14 cellular contexts compared by ENCODE assay signal in the genomic region with DNA sequence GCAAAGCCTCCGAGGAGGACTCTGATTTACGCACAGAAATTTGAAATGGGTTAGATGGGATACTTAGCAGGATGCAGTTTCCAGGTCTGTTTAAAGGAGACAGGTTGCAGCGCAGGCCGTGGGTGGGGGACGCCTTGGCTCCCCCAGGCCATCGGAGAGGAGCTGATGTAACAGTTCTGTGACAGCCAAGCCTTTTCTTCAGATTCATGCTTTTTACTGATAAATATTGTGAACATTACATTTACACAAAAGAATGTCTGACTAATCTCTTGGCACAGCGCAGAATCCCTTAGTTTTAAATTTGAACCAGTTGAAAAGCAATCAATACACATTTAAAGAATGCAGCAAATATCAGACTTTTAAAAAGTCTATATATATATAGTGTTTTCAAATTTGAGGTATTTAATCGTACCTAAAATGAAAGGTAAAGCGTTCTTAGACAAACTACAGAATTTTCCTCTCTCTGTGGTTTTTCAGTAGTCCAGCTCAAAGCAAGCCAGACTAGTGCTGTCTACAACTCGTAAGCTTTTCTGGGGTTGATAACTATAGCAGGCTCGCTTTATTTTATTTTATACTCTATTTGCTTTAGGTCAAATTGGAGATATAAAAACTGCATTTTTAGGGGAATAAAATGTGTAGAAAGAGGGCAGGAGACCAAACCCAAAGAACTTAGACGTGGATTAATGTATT.
DNase-seq lines count a peak whose midpoint lies in the region; ATAC-seq, FAIRE-seq and TF ChIP-seq lines count a peak whose summit lies in the region.
"Had no signal": no experiment of that assay in that cellular context is flagged by ENCODE, and none has a peak within 500 bp of the region (broad histone marks: within the 10 kb centered on the region; RNA-seq: fewer than 3 reads in every experiment).

No MANE protein-coding gene starts in this region.

- FAIRE-seq in GM12891 (lab: Jason Lieb, UNC) = peak; percentile 79

- no peak overlapping the region for H3K4me2 ChIP-seq in PC-3 (ENCODE audit: low read length)

- no peaks in the 10 kb centered on the region for H4K20me1 ChIP-seq in PC-3 (ENCODE audit: low read length)

- H3K27me3 ChIP-seq in right atrium auricular region (no peaks in the 10 kb centered on the region), spleen (replicated peaks in 1 of 7) (no peaks in the 10 kb centered on the region), PC-3 (ENCODE audit: low read length) (peaks cover 69% of the 10 kb centered on the region)

- no peaks in the 10 kb centered on the region for H3K79me2 ChIP-seq in PC-3 (ENCODE audit: low read length)

- WGBS in spleen, 5 donors = 70 to 79% (median 76%) methylated on average over 12 of the region's 12 CpGs

- DNase-seq in GM12891 (ENCODE audit: insufficient read length, low spot score) (no peak), amniotic stem cell (lab: John Stamatoyannopoulos, UW) (peak; percentile 31), right atrium auricular region (ENCODE audit: low spot score) (no peak), spleen (no peak), NCI-H446 treated with DMSO at 0.1 percent for 48 hours (lab: John Stamatoyannopoulos, UW) (no peak), PC-3 (no peak)
- DNase-seq in stimulated activated CD4-positive, alpha-beta T cell treated with anti-CD3 and anti-CD28 coated beads, Interleukin-4, amount 100 ng/mL, for 24 hours = no peak
- DNase-seq: activated CD4-positive, alpha-beta T cell treated with anti-CD3 and anti-CD28 coated beads for 36 hours; activated naive CD4-positive, alpha-beta T cell treated with anti-CD3 and anti-CD28 coated beads for 36 hours; DMS 273 treated with DMSO at 0.1 percent for 48 hours; foreskin melanocyte; KBM-7; natural killer cell had no signal

- TF ChIP-seq POLR2A in GM12891 (IDR thresholded peaks at IDR 0.05; ENCODE audit: low read depth, low read length) (no peak), spleen (IDR thresholded peaks at IDR 0.05) (no peak)

- BruUV-seq in PC-3 (replicated peaks; lab: Mats Ljungman, UMichigan) = no TSS peak

- CTCF ChIA-PET in PC-3 (lab: Charles Lee) = no interaction called here

- no peak overlapping the region for H2AFZ ChIP-seq in PC-3 (ENCODE audit: low read length)

- ATAC-seq in GM18873 (IDR thresholded peaks at IDR 0.05; ENCODE audit: low FRiP score, unreplicated experiment) (no peak), PC-3 (no peak)
- ATAC-seq: activated CD4-positive, alpha-beta T cell treated with anti-CD3 and anti-CD28 coated beads for 36 hours; natural killer cell had no signal

- TF ChIP-seq CTCF in right atrium auricular region (IDR thresholded peaks at IDR 0.05) (no peak), spleen (IDR thresholded peaks at IDR 0.05 in 8 of 11, conservative IDR thresholded peaks at IDR 0.05 in 3 of 11) (no peak), PC-3 (conservative IDR thresholded peaks at IDR 0.05; ENCODE audit: low read depth, low read length) (no peak)

- no peaks in the 10 kb centered on the region for H3F3A ChIP-seq in PC-3 (ENCODE audit: low read length, unreplicated experiment)

- H3K9me2 ChIP-seq in PC-3 (replicated peaks; ENCODE audit: low read length) = no peaks in the 10 kb centered on the region

- H3K4me1 ChIP-seq in right atrium auricular region (no peaks in the 10 kb centered on the region), spleen (peaks cover 0 to 23% (median 5%) of the 10 kb centered on the region in 6 donors), PC-3 (ENCODE audit: insufficient read depth, low read length) (no peaks in the 10 kb centered on the region)

- no peak overlapping the region for H3K9ac ChIP-seq in PC-3 (ENCODE audit: low read length)

- H3K9me3 ChIP-seq in right atrium auricular region (no peaks in the 10 kb centered on the region), spleen (no peaks in the 10 kb centered on the region), PC-3 (ENCODE audit: low read length) (no peaks in the 10 kb centered on the region)

- peak overlapping the region in 1 of 2 donors; percentile 9 for H3K4me3 ChIP-seq in right atrium auricular region
- H3K4me3 ChIP-seq in spleen = no peak overlapping the region
- no peak overlapping the region for H3K4me3 ChIP-seq in PC-3 (ENCODE audit: low read length)

- intact Hi-C loops in spleen (cut with DNase I; ENCODE audit: low total_unique reads) (no loop called here), PC-3 (cut with micrococcal nuclease) (no loop called here)

- H3K27ac ChIP-seq in right atrium auricular region (peak overlapping the region; percentile 36 to 55), spleen (peak overlapping the region in 5 of 8 donors; percentile 8 to 55 (median 52)), PC-3 (ENCODE audit: low read length) (no peak overlapping the region)

- POLR2A ChIA-PET in PC-3 (lab: Charles Lee; ENCODE audit: unreplicated experiment) = no interaction called here

- H3K36me3 ChIP-seq in right atrium auricular region (no peaks in the 10 kb centered on the region), spleen (no peaks in the 10 kb centered on the region), PC-3 (ENCODE audit: low read depth, low read length) (no peaks in the 10 kb centered on the region)

TF ChIP-seq in GM12891, 5 proteins besides CTCF, POLR2A, EP300 and RAD21:
- TF ChIP-seq POLR2AphosphoS5 (IDR thresholded peaks at IDR 0.05; ENCODE audit: low read depth, low read length) (no peak), TAF1 (IDR thresholded peaks at IDR 0.05; ENCODE audit: low read depth, low read length) (no peak; the same call in 1 of the 2 replicates), SPI1 (IDR thresholded peaks at IDR 0.05; ENCODE audit: low read depth, low read length) (no peak), PAX5 (IDR thresholded peaks at IDR 0.05; ENCODE audit: insufficient read depth, low read length, severe bottlenecking) (no peak), POU2F2 (IDR thresholded peaks at IDR 0.05; ENCODE audit: low read depth, low read length) (no peak)
